Comparison of ENCODE assay signal across 9 cellular contexts in the genomic region with DNA sequence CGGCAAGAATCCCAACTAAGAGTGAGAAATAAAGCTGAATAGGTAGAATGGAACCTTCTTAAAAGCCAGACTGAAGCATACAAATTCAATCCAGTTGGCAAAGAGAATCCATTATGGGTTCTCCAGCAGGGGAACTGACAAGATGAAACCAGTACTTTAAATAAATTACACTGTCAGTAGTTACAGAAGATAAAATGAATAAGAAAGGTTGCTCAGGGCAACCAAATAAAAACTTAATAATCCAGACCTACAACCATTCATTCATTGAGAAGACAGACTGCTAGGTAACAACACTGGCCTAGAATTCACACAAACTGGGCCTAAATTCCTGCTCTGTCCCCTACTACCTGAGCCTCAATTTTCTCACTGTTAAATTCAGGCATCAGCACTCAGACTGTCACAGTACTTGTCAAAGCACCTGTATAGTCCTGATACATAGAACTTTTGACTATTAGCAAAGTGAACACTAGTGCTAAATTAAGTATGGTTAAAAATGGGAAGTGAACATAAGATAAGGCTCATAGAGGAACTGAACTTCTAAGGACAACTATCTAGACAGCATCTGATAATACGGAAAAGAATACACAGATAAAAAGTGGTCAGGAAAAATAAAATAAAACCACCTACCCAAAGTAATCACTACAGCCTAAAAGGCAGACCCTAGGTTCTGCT. TPM values are rescaled to one million over a fixed set of nuclear protein-coding genes. Genes with fewer than 3 reads are reported as not detected.
DNase-seq lines count a peak whose midpoint lies in the region; TF ChIP-seq lines count a peak whose summit lies in the region.
"Had no signal": no experiment of that assay in that cellular context is flagged by ENCODE, and none has a peak within 500 bp of the region (broad histone marks: within the 10 kb centered on the region; RNA-seq: fewer than 3 reads in every experiment).

No MANE protein-coding gene starts in this region.

- peaks cover 98% of the 10 kb centered on the region for H4K20me1 ChIP-seq in smooth muscle cell (ENCODE audit: low read depth)

- H3K36me3 Mint-ChIP-seq in T-helper 1 cell treated with Interleukin-12 subunit alpha and Interleukin-12 subunit beta and Interleukin-4 antibody, amounts not matched to agents 30 μg/mL and 1 μg/mL, for 36 hours (ENCODE audit: low read depth) = peaks cover 35% of the 10 kb centered on the region
- H3K36me3 Mint-ChIP-seq in Caco-2 (ENCODE audit: insufficient read depth, unreplicated experiment) = peaks cover 20% of the 10 kb centered on the region

- H3K4me1 ChIP-seq in smooth muscle cell (ENCODE audit: low read depth) = peaks cover 22% of the 10 kb centered on the region
- peaks cover 8% of the 10 kb centered on the region; the same call in 1 of the 2 replicates for H3K4me1 ChIP-seq in Caco-2

- H3K27me3 Mint-ChIP-seq in T-helper 1 cell treated with Interleukin-12 subunit alpha and Interleukin-12 subunit beta and Interleukin-4 antibody, amounts not matched to agents 30 μg/mL and 1 μg/mL, for 36 hours (ENCODE audit: low read depth) = no peaks in the 10 kb centered on the region
- no peaks in the 10 kb centered on the region for H3K27me3 Mint-ChIP-seq in Caco-2 (ENCODE audit: insufficient read depth, unreplicated experiment)

- BruUV-seq in Caco-2 (replicated peaks; lab: Mats Ljungman, UMichigan) = no TSS peak

- H3F3A ChIP-seq in smooth muscle cell (ENCODE audit: low read depth) = no peaks in the 10 kb centered on the region

- peak overlapping the region in 2 of 59 donors; percentile 7 to 9 for H3K4me3 ChIP-seq in dorsolateral prefrontal cortex
- no peak overlapping the region for H3K4me3 ChIP-seq in smooth muscle cell
- H3K4me3 ChIP-seq in Caco-2 (ENCODE audit: low read depth, low read length) = no peak overlapping the region

- POLR2A ChIA-PET in Caco-2 (lab: Charles Lee) = no interaction called here

- peak overlapping the region in 41 of 59 donors; percentile 0 to 68 (median 34) for H3K27ac ChIP-seq in dorsolateral prefrontal cortex
- peak overlapping the region; percentile 40 for H3K27ac ChIP-seq in smooth muscle cell (ENCODE audit: low read depth)
- H3K27ac ChIP-seq: 22Rv1 had no signal

- H3K9me3 Mint-ChIP-seq in T-helper 1 cell treated with Interleukin-12 subunit alpha and Interleukin-12 subunit beta and Interleukin-4 antibody, amounts not matched to agents 30 μg/mL and 1 μg/mL, for 36 hours = no peaks in the 10 kb centered on the region
- H3K9me3 Mint-ChIP-seq in Caco-2 (ENCODE audit: unreplicated experiment) = no peaks in the 10 kb centered on the region

- H3K9me3 ChIP-seq in smooth muscle cell (replicated peaks; ENCODE audit: low read depth) (no peaks in the 10 kb centered on the region), Caco-2 (no peaks in the 10 kb centered on the region)

- no peak overlapping the region for H2AFZ ChIP-seq in smooth muscle cell (ENCODE audit: low read depth)

- no peaks in the 10 kb centered on the region for H3K36me3 ChIP-seq in smooth muscle cell (ENCODE audit: low read depth)
- no peaks in the 10 kb centered on the region for H3K36me3 ChIP-seq in Caco-2 (ENCODE audit: control insufficient read depth, insufficient read depth, low read length)

- peaks cover 44% of the 10 kb centered on the region for H3K4me1 Mint-ChIP-seq in T-helper 1 cell treated with Interleukin-12 subunit alpha and Interleukin-12 subunit beta and Interleukin-4 antibody, amounts not matched to agents 30 μg/mL and 1 μg/mL, for 36 hours (ENCODE audit: low read depth)
- peaks cover 23% of the 10 kb centered on the region for H3K4me1 Mint-ChIP-seq in Caco-2 (ENCODE audit: low read depth, unreplicated experiment)

- peaks cover 100% of the 10 kb centered on the region for H3K79me2 ChIP-seq in smooth muscle cell (ENCODE audit: low read depth)

- peak overlapping the region; percentile 2 for H3K9ac ChIP-seq in smooth muscle cell (ENCODE audit: low read depth)

- H3K4me2 ChIP-seq in smooth muscle cell = peak overlapping the region; percentile 27

- CTCF ChIA-PET in Caco-2 (lab: Charles Lee) = no interaction called here

- DNase-seq in T-helper 1 cell = no peak
- DNase-seq in NCI-H2227 (lab: John Stamatoyannopoulos, UW; ENCODE audit: unreplicated experiment) = peak; percentile 28
- no peak for DNase-seq in dorsolateral prefrontal cortex
- no peak for DNase-seq in smooth muscle cell (lab: John Stamatoyannopoulos, UW; ENCODE audit: unreplicated experiment)
- no peak for DNase-seq in AG20443 (ENCODE audit: low spot score)
- no peak for DNase-seq in Caco-2
- DNase-seq in GM19238 (ENCODE audit: insufficient read length, low spot score) = no peak

- no peak overlapping the region for H3K4me3 Mint-ChIP-seq in T-helper 1 cell treated with Interleukin-12 subunit alpha and Interleukin-12 subunit beta and Interleukin-4 antibody, amounts not matched to agents 30 μg/mL and 1 μg/mL, for 36 hours
- H3K4me3 Mint-ChIP-seq in Caco-2 (ENCODE audit: unreplicated experiment) = no peak overlapping the region

- 82% methylated on average over 2 of the region's 2 CpGs for WGBS in smooth muscle cell (ENCODE audit: low lambda C conversion rate)

- peak overlapping the region; percentile 24 for H3K27ac Mint-ChIP-seq in T-helper 1 cell treated with Interleukin-12 subunit alpha and Interleukin-12 subunit beta and Interleukin-4 antibody, amounts not matched to agents 30 μg/mL and 1 μg/mL, for 36 hours
- no peak overlapping the region for H3K27ac Mint-ChIP-seq in Caco-2 (ENCODE audit: unreplicated experiment)

- intact Hi-C loops in dorsolateral prefrontal cortex (cut with DNase I) (loop anchor here in 1 of 2 donors (10.0 kb wide), 1 partner anchor 584 kb away; no protein-coding TSS in a partner anchor), Caco-2 (cut with micrococcal nuclease; ENCODE audit: unreplicated experiment) (loop anchor here (10.0 kb wide), 1 partner anchor 1194 kb away; no protein-coding TSS in a partner anchor)

- TF ChIP-seq CTCF in dorsolateral prefrontal cortex (IDR thresholded peaks at IDR 0.05 in 54 of 56, conservative IDR thresholded peaks at IDR 0.05 in 2 of 56; ENCODE audit: low read depth in 1 of 56, partially characterized antibody in 56 of 56) = no peak
- TF ChIP-seq CTCF in smooth muscle cell (IDR thresholded peaks at IDR 0.05; ENCODE audit: borderline replicate concordance, insufficient read depth, poor library complexity, severe bottlenecking) = no peak
- TF ChIP-seq CTCF in Caco-2 (IDR thresholded peaks at IDR 0.05; ENCODE audit: insufficient read depth in 1 of 2, low read depth in 1 of 2, low read length in 1 of 2, severe bottlenecking in 1 of 2, unreplicated experiment in 1 of 2) = no peak

- H3K27me3 ChIP-seq in dorsolateral prefrontal cortex (no peaks in the 10 kb centered on the region), smooth muscle cell (ENCODE audit: low read depth) (no peaks in the 10 kb centered on the region), Caco-2 (replicated peaks; ENCODE audit: control insufficient read depth, insufficient read depth, low read length) (no peaks in the 10 kb centered on the region)

RNA-seq across cellular contexts. Expression of a gene that starts 6.0 kb away (rescaled TPM):
- total RNA-seq in dorsolateral prefrontal cortex = 100 to 1,000 TPM; 104 to 240 (median 165) TPM
- total RNA-seq in smooth muscle cell = 115 and 223 TPM in 2 replicates
- polyA plus RNA-seq in smooth muscle cell = 19.9 and 26.7 TPM in 2 replicates
- total RNA-seq in Caco-2 (2022) = 127 and 140 TPM in 2 replicates
